Comparison of ENCODE assay signal across 8 cellular contexts in genomic region chr20:3209946-3210317, GRCh38. TPM values are rescaled to one million over a fixed set of nuclear protein-coding genes. Genes with fewer than 3 reads are reported as not detected.
DNase-seq lines count a peak whose midpoint lies in the region; ATAC-seq lines count a peak whose summit lies in the region.

No MANE protein-coding gene starts in this region.

- peaks cover 0 to 3% (median 1%) of the 10 kb centered on the region in 3 donors for H3K27me3 Mint-ChIP-seq in immature natural killer cell (ENCODE audit: low read depth in 3 of 3)
- H3K27me3 Mint-ChIP-seq in stimulated activated naive B cell treated with anti-CD40 and anti-IgM and Interleukin-4, amounts not matched to agents 10 μg/mL and 1 μg/mL and 100 μg/mL, for 72 hours: no peaks in the 10 kb centered on the region

- H3K4me1 ChIP-seq in BLaER1: peaks cover 26% of the 10 kb centered on the region

- peak overlapping the region; percentile 97 for H3K4me2 ChIP-seq in BLaER1

- no peaks in the 10 kb centered on the region for H3K9me3 ChIP-seq in BLaER1

- H3K27ac Mint-ChIP-seq in immature natural killer cell: peak overlapping the region; percentile 81 to 99 (median 96)
- H3K27ac Mint-ChIP-seq in stimulated activated naive B cell treated with anti-CD40 and anti-IgM and Interleukin-4, amounts not matched to agents 10 μg/mL and 1 μg/mL and 100 μg/mL, for 72 hours: peak overlapping the region; percentile 97

- H3K4me3 Mint-ChIP-seq in immature natural killer cell: peak overlapping the region; percentile 89 to 100 (median 100)
- peak overlapping the region; percentile 90 to 96 for H3K4me3 Mint-ChIP-seq in stimulated activated naive B cell treated with anti-CD40 and anti-IgM and Interleukin-4, amounts not matched to agents 10 μg/mL and 1 μg/mL and 100 μg/mL, for 72 hours

- H3K27me3 ChIP-seq in BLaER1: no peaks in the 10 kb centered on the region

- ATAC-seq in stimulated activated naive B cell treated with anti-CD40 and anti-IgM and Interleukin-4, amounts not matched to agents 10 μg/mL and 1 μg/mL and 100 μg/mL, for 72 hours (replicated peaks): peak; percentile 45 to 59

- H3K36me3 Mint-ChIP-seq in immature natural killer cell: peaks cover 0 to 11% (median 8%) of the 10 kb centered on the region in 3 donors
- H3K36me3 Mint-ChIP-seq in stimulated activated naive B cell treated with anti-CD40 and anti-IgM and Interleukin-4, amounts not matched to agents 10 μg/mL and 1 μg/mL and 100 μg/mL, for 72 hours: peaks cover 11 to 27% of the 10 kb centered on the region in 2 donors

- peak; percentile 34 for DNase-seq in HT-29 (ENCODE audit: low spot score)
- DNase-seq in immature natural killer cell: no peak
- no peak for DNase-seq in stimulated activated naive B cell treated with anti-CD40 and anti-IgM and Interleukin-4, amounts not matched to agents 10 μg/mL and 1 μg/mL and 100 μg/mL, for 72 hours
- no peak for DNase-seq in effector CD4-positive, alpha-beta T cell
- no peak for DNase-seq in posterior vena cava (ENCODE audit: low spot score)
- DNase-seq in activated CD8-positive, alpha-beta memory T cell treated with anti-CD3 and anti-CD28 coated beads for 24 hours: no peak

- H4K20me1 ChIP-seq in BLaER1: peaks cover 11% of the 10 kb centered on the region; the same call in 1 of the 2 replicates

- peak overlapping the region; percentile 93 for H3K9ac ChIP-seq in BLaER1

- intact Hi-C loops in posterior vena cava (cut with DNase I): no loop called here

- peak overlapping the region; percentile 98 for H3K4me3 ChIP-seq in BLaER1

- H3K9me3 Mint-ChIP-seq in immature natural killer cell: no peaks in the 10 kb centered on the region
- no peaks in the 10 kb centered on the region for H3K9me3 Mint-ChIP-seq in stimulated activated naive B cell treated with anti-CD40 and anti-IgM and Interleukin-4, amounts not matched to agents 10 μg/mL and 1 μg/mL and 100 μg/mL, for 72 hours

- H3K4me1 Mint-ChIP-seq in immature natural killer cell: peaks cover 24 to 27% of the 10 kb centered on the region in 2 donors
- peaks cover 20 to 37% of the 10 kb centered on the region in 2 donors for H3K4me1 Mint-ChIP-seq in stimulated activated naive B cell treated with anti-CD40 and anti-IgM and Interleukin-4, amounts not matched to agents 10 μg/mL and 1 μg/mL and 100 μg/mL, for 72 hours

- H3K27ac ChIP-seq in BLaER1 (peak overlapping the region; percentile 89), angular gyrus (ENCODE audit: low read depth, low read length) (peak overlapping the region; percentile 24)

- H3K36me3 ChIP-seq in BLaER1: peaks cover 21% of the 10 kb centered on the region

RNA-seq across cellular contexts. Expression of gene ITPA, which starts 0.6 kb away (rescaled TPM):
- total RNA-seq in HT-29 (2014; rRNA removed; shearing (Covaris generic)): 132 and 133 TPM in 2 replicates
- 10 to 100 TPM; 75.0 to 84.5 (median 76.3) TPM for polyA plus RNA-seq in immature natural killer cell
- 10 to 100 TPM; 31.1 to 33.7 TPM for total RNA-seq in posterior vena cava

RNA-seq across cellular contexts. Expression of gene DDRGK1, which starts 5.5 kb away (rescaled TPM):
- 45.8 and 55.5 TPM in 2 replicates for total RNA-seq in HT-29 (2014; rRNA removed; shearing (Covaris generic))
- polyA plus RNA-seq in immature natural killer cell: 10 to 100 TPM; 45.6 to 63.1 (median 48.0) TPM
- 10 to 100 TPM; 38.3 to 38.6 TPM for total RNA-seq in posterior vena cava

RNA-seq across cellular contexts. Expression of gene SLC4A11, which starts 29.1 kb away (rescaled TPM):
- 1.3 and 1.8 TPM in 2 replicates for total RNA-seq in HT-29 (2014; rRNA removed; shearing (Covaris generic))
- polyA plus RNA-seq in immature natural killer cell: not detected
- total RNA-seq in posterior vena cava: 1 to 10 TPM in 1 of 2 donors, under 1 TPM in 1; 0.38 to 1.1 TPM

RNA-seq across cellular contexts. Expression of gene LZTS3, which starts 36.6 kb away (rescaled TPM):
- total RNA-seq in HT-29 (2014; rRNA removed; shearing (Covaris generic)): 6.5 and 6.6 TPM in 2 replicates
- not detected for polyA plus RNA-seq in immature natural killer cell
- total RNA-seq in posterior vena cava: 1 to 10 TPM; 4.2 to 8.0 TPM

RNA-seq across cellular contexts. Expression of gene FASTKD5, which starts 50.3 kb away (rescaled TPM):
- total RNA-seq in HT-29 (2014; rRNA removed; shearing (Covaris generic)): 11.3 and 11.9 TPM in 2 replicates
- polyA plus RNA-seq in immature natural killer cell: 10 to 100 TPM; 12.2 to 26.5 (median 20.5) TPM
- total RNA-seq in posterior vena cava: 10 to 100 TPM in 1 of 2 donors, 1 to 10 TPM in 1; 9.2 to 10.6 TPM
